23 cellular contexts compared by ENCODE assay signal in genomic region chr1:42908046-42908445, GRCh38.
"Had no signal": no experiment of that assay in that cellular context is flagged by ENCODE, and none has a peak within 500 bp of the region (broad histone marks: within the 10 kb centered on the region; RNA-seq: fewer than 3 reads in every experiment).

No MANE protein-coding gene starts in this region.

- ATAC-seq: naive thymus-derived CD4-positive, alpha-beta T cell; psoas muscle; right cardiac atrium; right lobe of liver; stimulated activated effector memory CD8-positive, alpha-beta T cell treated with anti-CD3 and anti-CD28 coated beads, Interleukin-12 subunit alpha, Interleukin-12 subunit beta, amount 100 ng/mL, for 72 hours; stimulated activated naive B cell treated with anti-CD40 and anti-IgM and Interleukin-4, amounts not matched to agents 10 μg/mL and 1 μg/mL and 100 μg/mL, for 72 hours; upper lobe of right lung had no signal

- H3K9me3 ChIP-seq: ovary, psoas muscle, right lobe of liver, sigmoid colon, stomach, thoracic aorta, thyroid gland, tibial nerve, upper lobe of right lung, uterus had no signal

- H2AFZ ChIP-seq: neural progenitor cell, parathyroid adenoma had no signal

- H3K4me3 ChIP-seq: neural progenitor cell, ovary, psoas muscle, right lobe of liver, sigmoid colon, stomach, thoracic aorta, thyroid gland, tibial nerve, upper lobe of right lung, uterus had no signal

- H3K79me2 ChIP-seq: parathyroid adenoma had no signal

- H3K36me3 ChIP-seq: neural progenitor cell, ovary, right lobe of liver, sigmoid colon, stomach, thoracic aorta, thyroid gland, tibial nerve, upper lobe of right lung, uterus had no signal

- H3K27me3 ChIP-seq: neural progenitor cell, ovary, right lobe of liver, sigmoid colon, stomach, thyroid gland, tibial nerve, upper lobe of right lung, uterus had no signal

- FAIRE-seq: small intestine had no signal

- DNase-seq: naive thymus-derived CD4-positive, alpha-beta T cell; natural killer cell; occipital lobe; ovary; posterior cingulate gyrus; psoas muscle; right cardiac atrium; right lobe of liver; sigmoid colon; small intestine; stimulated activated CD4-positive, alpha-beta T cell treated with anti-CD3 and anti-CD28 coated beads, Interleukin-1b, Interleukin-23, amount 100 ng/mL, for 48 hours; stimulated activated CD4-positive, alpha-beta T cell treated with anti-CD3 and anti-CD28 coated beads, Interleukin-4, amount 100 ng/mL, for 24 hours; stimulated activated naive B cell treated with anti-CD40 and anti-IgM and Interleukin-4, amounts not matched to agents 10 μg/mL and 1 μg/mL and 100 μg/mL, for 72 hours; stimulated activated naive CD4-positive, alpha-beta T cell treated with Interleukin-2 at 50 U/mL for 16 hours; stomach; thyroid gland; upper lobe of right lung; uterus had no signal

- H3K4me2 ChIP-seq: neural progenitor cell had no signal

- H3K9ac ChIP-seq: neural progenitor cell, parathyroid adenoma had no signal

- H3K27ac ChIP-seq: neural progenitor cell, ovary, parathyroid adenoma, psoas muscle, right lobe of liver, sigmoid colon, stomach, thoracic aorta, thyroid gland, tibial nerve, upper lobe of right lung, uterus had no signal

- H3K4me1 ChIP-seq: parathyroid adenoma, psoas muscle, right lobe of liver, sigmoid colon, stomach, thyroid gland, tibial nerve, upper lobe of right lung, uterus had no signal
